Comparison of ENCODE assay signal across 26 cellular contexts in genomic region chr7:15440482-15440881, GRCh38.
DNase-seq lines count a peak whose midpoint lies in the region; ATAC-seq, FAIRE-seq and TF ChIP-seq lines count a peak whose summit lies in the region.
"Had no signal": no experiment of that assay in that cellular context is flagged by ENCODE, and none has a peak within 500 bp of the region (broad histone marks: within the 10 kb centered on the region; RNA-seq: fewer than 3 reads in every experiment).

No MANE protein-coding gene starts in this region.

- TF ChIP-seq EP300 in GM12878 (IDR thresholded peaks at IDR 0.05; ENCODE audit: borderline replicate concordance in 1 of 2, control insufficient read depth in 1 of 2, low read depth in 2 of 2, low read length in 2 of 2): no peak

- in situ Hi-C loops in GM12878 (cut with MboI): no loop called here
- in situ Hi-C loops in G401 (cut with HindIII; ENCODE audit: low sequenced_read_pairs): no loop called here

- no peak overlapping the region for H3K4me3 ChIP-seq in GM12878
- H3K4me3 ChIP-seq in breast epithelium: no peak overlapping the region

- intact Hi-C loops in GM12878 (cut with micrococcal nuclease; ENCODE audit: unreplicated experiment): no loop called here
- intact Hi-C loops in breast epithelium (cut with DNase I; ENCODE audit: low total_unique reads): no loop called here

- H3K4me2 ChIP-seq in GM12878 (ENCODE audit: control insufficient read depth, insufficient read depth): no peak overlapping the region

- CTCF ChIA-PET in GM12878 (lab: Yijun Ruan, JAX): interaction anchor here (0.9 to 3.4 kb wide), 2 partner anchors 11 to 114 kb away, joined by 3 to 12 read pairs; no protein-coding TSS in a partner anchor

- no peak overlapping the region for H3K27ac ChIP-seq in GM12878 (ENCODE audit: control insufficient read depth, insufficient read depth)
- no peak overlapping the region for H3K27ac ChIP-seq in breast epithelium
- H3K27ac ChIP-seq: HL-60, KMS-11 had no signal

- no peaks in the 10 kb centered on the region for H4K20me1 ChIP-seq in GM12878 (ENCODE audit: control insufficient read depth, insufficient read depth)

- DNase-seq in GM12878 (ENCODE audit: low read depth, low spot score) (no peak), breast epithelium (ENCODE audit: low spot score in 2 of 2) (no peak), NCI-H2227 (lab: John Stamatoyannopoulos, UW; ENCODE audit: unreplicated experiment) (no peak), G401 (ENCODE audit: low spot score) (no peak)
- DNase-seq: ACHN; BE2C; C1 segment of cervical spinal cord; CD4-positive, CD25-positive, alpha-beta regulatory T cell; CD8-positive, alpha-beta memory T cell; COR-L47; DMS 273 treated with DMSO at 0.1 percent for 48 hours; DMS53; DND-41; EL; GOT3; H7; HFFc6 had no signal

- H3K4me1 ChIP-seq in GM12878 (ENCODE audit: control insufficient read depth, insufficient read depth, low read length) (no peaks in the 10 kb centered on the region), breast epithelium (no peaks in the 10 kb centered on the region)
- H3K4me1 ChIP-seq: BE2C had no signal

- H3K27me3 ChIP-seq in GM12878 (replicated peaks in 1 of 2; ENCODE audit: control insufficient read depth in 2 of 2, insufficient read depth in 2 of 2, low read length in 1 of 2) (no peaks in the 10 kb centered on the region), breast epithelium (no peaks in the 10 kb centered on the region)
- H3K27me3 ChIP-seq: BE2C had no signal

- TF ChIP-seq RAD21 in GM12878 (IDR thresholded peaks at IDR 0.05; ENCODE audit: insufficient read depth, low read depth, low read length): no peak

- FAIRE-seq in GM12878 (lab: Jason Lieb, UNC): no peak
- FAIRE-seq: A204.1, G401.6, GM12892, GM19239 had no signal

- no peaks in the 10 kb centered on the region for H3K79me2 ChIP-seq in GM12878 (ENCODE audit: control insufficient read depth, insufficient read depth, low read length)

- ATAC-seq in GM21717 (IDR thresholded peaks at IDR 0.05; ENCODE audit: unreplicated experiment) (peak; percentile 30), HG03432 (IDR thresholded peaks at IDR 0.05; ENCODE audit: unreplicated experiment) (peak; percentile 33), GM12878 (peak; percentile 70)
- ATAC-seq: HCT116 had no signal

- no peak overlapping the region for H3K9ac ChIP-seq in GM12878 (ENCODE audit: control insufficient read depth, insufficient read depth, low read length)
- H3K9ac ChIP-seq: KMS-11 had no signal

- SMC1A ChIA-PET in GM12878 (lab: Charles Lee; ENCODE audit: uncharacterized antibody, unreplicated experiment): interaction anchor here (0.6 to 3.4 kb wide), 10 partner anchors 9 to 280 kb away, joined by 3 to 27 read pairs (median 4); partner anchors contain the start of gene AGMO

- H2AFZ ChIP-seq in GM12878 (ENCODE audit: control insufficient read depth, low read depth, low read length): no peak overlapping the region

- TF ChIP-seq POLR2A in GM12878 (IDR thresholded peaks at IDR 0.05; ENCODE audit: low read depth, low read length): no peak
- TF ChIP-seq POLR2A in breast epithelium (IDR thresholded peaks at IDR 0.05): no peak

- H3K36me3 ChIP-seq in GM12878 (ENCODE audit: control insufficient read depth in 2 of 2, insufficient read depth in 2 of 2, low read length in 1 of 2): no peaks in the 10 kb centered on the region
- H3K36me3 ChIP-seq in breast epithelium: no peaks in the 10 kb centered on the region
- H3K36me3 ChIP-seq: BE2C had no signal

- POLR2A ChIA-PET in GM12878 (lab: Charles Lee): interaction anchor here (0.9 to 1.7 kb wide), 4 partner anchors 8 to 122 kb away, joined by 3 to 4 read pairs (median 4); partner anchors contain the start of gene AGMO

- 26% methylated on average over 3 of the region's 3 CpGs for WGBS in GM12878 (ENCODE audit: insufficient coverage, insufficient replicate concordance, low lambda C conversion rate, missing lambda C conversion rate)

- no TSS peak for BruUV-seq in GM12878 (replicated peaks; lab: Mats Ljungman, UMichigan)

- no peak for TF ChIP-seq CTCF in GM12878 (IDR thresholded peaks at IDR 0.05 in 2 of 3, conservative IDR thresholded peaks at IDR 0.05 in 1 of 3; ENCODE audit: control insufficient read depth in 2 of 3, extremely low read depth in 1 of 3, insufficient read depth in 1 of 3, low read depth in 3 of 3, low read length in 3 of 3)
- TF ChIP-seq CTCF in breast epithelium (IDR thresholded peaks at IDR 0.05): no peak

- RAD21 ChIA-PET in GM12878 (lab: Charles Lee; ENCODE audit: unreplicated experiment): interaction anchor here (1.0 to 2.8 kb wide), 6 partner anchors 9 to 122 kb away, joined by 3 to 15 read pairs (median 4); no protein-coding TSS in a partner anchor

- H3K9me3 ChIP-seq in GM12878 (replicated peaks; ENCODE audit: control insufficient read depth, insufficient read depth, low read length) (no peaks in the 10 kb centered on the region), breast epithelium (no peaks in the 10 kb centered on the region)
- H3K9me3 ChIP-seq: BE2C had no signal

TF ChIP-seq in GM12878, 131 proteins besides CTCF, POLR2A, EP300 and RAD21:
- TF ChIP-seq ZBTB40 (IDR thresholded peaks at IDR 0.05; ENCODE audit: borderline replicate concordance) (peak; percentile 78), SMAD5 (IDR thresholded peaks at IDR 0.05; ENCODE audit: low read depth) (no peak)
